In genomic region chr9:114075602-114076001, GRCh38 we compare ENCODE assay signal across 15 cellular contexts. TPM values are rescaled to one million over a fixed set of nuclear protein-coding genes. Genes with fewer than 3 reads are reported as not detected.
DNase-seq lines count a peak whose midpoint lies in the region; ATAC-seq and TF ChIP-seq lines count a peak whose summit lies in the region.
"Had no signal": no experiment of that assay in that cellular context is flagged by ENCODE, and none has a peak within 500 bp of the region (broad histone marks: within the 10 kb centered on the region; RNA-seq: fewer than 3 reads in every experiment).

No MANE protein-coding gene starts in this region.

- peaks cover 30% of the 10 kb centered on the region for H3K4me1 ChIP-seq in Caco-2
- peaks cover 4 to 83% (median 69%) of the 10 kb centered on the region in 4 donors for H3K4me1 ChIP-seq in liver (ENCODE audit: control insufficient read depth in 4 of 4, insufficient read depth in 4 of 4, low read length in 3 of 4)
- no peaks in the 10 kb centered on the region for H3K4me1 ChIP-seq in spleen

- H3K27me3 ChIP-seq in Caco-2 (replicated peaks; ENCODE audit: control insufficient read depth, insufficient read depth, low read length) = no peaks in the 10 kb centered on the region
- H3K27me3 ChIP-seq in liver (ENCODE audit: control insufficient read depth in 4 of 4, insufficient read depth in 4 of 4, low read length in 3 of 4) = no peaks in the 10 kb centered on the region
- H3K27me3 ChIP-seq in spleen (replicated peaks in 1 of 7) = peaks cover 0 to 38% (median 0%) of the 10 kb centered on the region in 7 donors
- H3K27me3 ChIP-seq: BLaER1 had no signal

- peak overlapping the region; percentile 4 to 50 for H3K9ac ChIP-seq in liver (ENCODE audit: low read depth in 1 of 2, low read length in 2 of 2)
- H3K9ac ChIP-seq: BLaER1 had no signal

- BruUV-seq in Caco-2 (replicated peaks; lab: Mats Ljungman, UMichigan) = no TSS peak

- intact Hi-C loops in Caco-2 (cut with micrococcal nuclease; ENCODE audit: unreplicated experiment) = no loop called here
- intact Hi-C loops in spleen (cut with DNase I; ENCODE audit: low total_unique reads) = no loop called here

- H3K4me1 Mint-ChIP-seq in Caco-2 (ENCODE audit: low read depth, unreplicated experiment) (peaks cover 20% of the 10 kb centered on the region), T-helper 17 cell (peaks cover 5% of the 10 kb centered on the region)
- H3K4me1 Mint-ChIP-seq: CD8-positive, alpha-beta memory T cell had no signal

- no peaks in the 10 kb centered on the region for H3K36me3 Mint-ChIP-seq in Caco-2 (ENCODE audit: insufficient read depth, unreplicated experiment)
- H3K36me3 Mint-ChIP-seq in T-helper 17 cell (ENCODE audit: low read depth) = peaks cover 2% of the 10 kb centered on the region
- H3K36me3 Mint-ChIP-seq: CD8-positive, alpha-beta memory T cell had no signal

- TF ChIP-seq POLR2A in spleen (IDR thresholded peaks at IDR 0.05) = no peak

- WGBS in liver = 27% methylated on average over 4 of the region's 4 CpGs
- WGBS in spleen, 5 donors = 41 to 65% (median 61%) methylated on average over 4 of the region's 4 CpGs

- H3K9me3 ChIP-seq in Caco-2 (peaks cover 6% of the 10 kb centered on the region; the same call in 1 of the 2 replicates), T-helper 17 cell (ENCODE audit: control insufficient read depth, low read length, poor library complexity, severe bottlenecking) (no peaks in the 10 kb centered on the region), liver (ENCODE audit: control insufficient read depth in 4 of 4, low read length in 3 of 4) (no peaks in the 10 kb centered on the region), spleen (no peaks in the 10 kb centered on the region)

- H3K27ac Mint-ChIP-seq in Caco-2 (ENCODE audit: unreplicated experiment) = peak overlapping the region; percentile 42
- peak overlapping the region; percentile 44 for H3K27ac Mint-ChIP-seq in T-helper 17 cell
- H3K27ac Mint-ChIP-seq: CD8-positive, alpha-beta memory T cell; HFFc6 had no signal

- TF ChIP-seq RAD21 in liver (IDR thresholded peaks at IDR 0.05) = no peak

- POLR2A ChIA-PET in Caco-2 (lab: Charles Lee) = no interaction called here

- H3K4me3 ChIP-seq in Caco-2 (ENCODE audit: low read depth, low read length) = no peak overlapping the region
- peak overlapping the region; percentile 60 to 95 (median 85) for H3K4me3 ChIP-seq in liver (ENCODE audit: low read depth in 1 of 3, low read length in 3 of 3)
- H3K4me3 ChIP-seq in spleen = no peak overlapping the region
- H3K4me3 ChIP-seq: BLaER1 had no signal

- 0 out of 2 replicates have a peak, but pooled peaks cover 2% of the 10 kb centered on the region for H3K36me3 ChIP-seq in Caco-2 (ENCODE audit: control insufficient read depth, insufficient read depth, low read length)
- peaks cover 9 to 33% (median 30%) of the 10 kb centered on the region in 4 donors for H3K36me3 ChIP-seq in liver (ENCODE audit: control insufficient read depth in 4 of 4, insufficient read depth in 3 of 4, low read depth in 1 of 4, low read length in 3 of 4)
- no peaks in the 10 kb centered on the region for H3K36me3 ChIP-seq in spleen

- H3K27me3 Mint-ChIP-seq in Caco-2 (ENCODE audit: insufficient read depth, unreplicated experiment) (no peaks in the 10 kb centered on the region), T-helper 17 cell (peaks cover 38% of the 10 kb centered on the region)

- ATAC-seq in T-helper 17 cell = no peak
- no peak for ATAC-seq in GM21423 (IDR thresholded peaks at IDR 0.05; ENCODE audit: unreplicated experiment)

- CTCF ChIA-PET in Caco-2 (lab: Charles Lee) = no interaction called here

- no peak for DNase-seq in Caco-2
- DNase-seq in T-helper 17 cell = no peak
- DNase-seq in spleen = peak; percentile 11
- DNase-seq in NCI-H146 (lab: John Stamatoyannopoulos, UW) = no peak
- no peak for DNase-seq in hepatic stellate cell (ENCODE audit: low spot score)
- DNase-seq: AML-193; CD8-positive, alpha-beta memory T cell; DMS 273 treated with DMSO at 0.1 percent for 48 hours; HCEC 1CT; HFFc6 had no signal

- no peak overlapping the region for H3K4me3 Mint-ChIP-seq in Caco-2 (ENCODE audit: unreplicated experiment)
- no peak overlapping the region for H3K4me3 Mint-ChIP-seq in T-helper 17 cell
- H3K4me3 Mint-ChIP-seq: CD8-positive, alpha-beta memory T cell; HFFc6 had no signal

- TF ChIP-seq CTCF in Caco-2 (IDR thresholded peaks at IDR 0.05; ENCODE audit: insufficient read depth in 1 of 2, low read depth in 1 of 2, low read length in 1 of 2, severe bottlenecking in 1 of 2, unreplicated experiment in 1 of 2) (no peak), liver (IDR thresholded peaks at IDR 0.05; ENCODE audit: low read depth, low read length, missing input control) (no peak), spleen (IDR thresholded peaks at IDR 0.05 in 8 of 11, conservative IDR thresholded peaks at IDR 0.05 in 3 of 11) (no peak)

- H3K27ac ChIP-seq in liver (ENCODE audit: low read depth in 1 of 2, low read length in 2 of 2) (peak overlapping the region; percentile 16 to 60), spleen (no peak overlapping the region)
- H3K27ac ChIP-seq: BLaER1 had no signal

- H3K9me3 Mint-ChIP-seq in Caco-2 (ENCODE audit: unreplicated experiment) = peaks cover 10% of the 10 kb centered on the region
- H3K9me3 Mint-ChIP-seq: CD8-positive, alpha-beta memory T cell; HFFc6 had no signal

TF ChIP-seq in liver, 16 proteins besides CTCF, POLR2A, EP300 and RAD21:
- no peak for TF ChIP-seq HNF4G (IDR thresholded peaks at IDR 0.05)
- TF ChIP-seq REST (IDR thresholded peaks at IDR 0.05) = no peak
- no peak for TF ChIP-seq YY1 (IDR thresholded peaks at IDR 0.05)
- no peak for TF ChIP-seq HNF4A (conservative IDR thresholded peaks at IDR 0.05)
- no peak for TF ChIP-seq MAX (IDR thresholded peaks at IDR 0.05)
- TF ChIP-seq SP1 (IDR thresholded peaks at IDR 0.05) = no peak
- TF ChIP-seq NR2F2 (IDR thresholded peaks at IDR 0.05) = no peak
- no peak for TF ChIP-seq GABPA (IDR thresholded peaks at IDR 0.05 in 1 of 2, conservative IDR thresholded peaks at IDR 0.05 in 1 of 2)
- no peak for TF ChIP-seq TAF1 (conservative IDR thresholded peaks at IDR 0.05)

RNA-seq across cellular contexts. Expression of gene AMBP, which starts 2.5 kb away (rescaled TPM):
- total RNA-seq in Caco-2 (2022) (2.2 and 2.6 TPM in 2 replicates), T-helper 17 cell (not detected), liver (1,000 to 10,000 TPM; 3,440 to 3,808 TPM), spleen (1 to 10 TPM in 1 of 7 donors, not detected in 6; 1.6 TPM)
- polyA plus RNA-seq in liver (1,000 to 10,000 TPM; 5,918 to 6,678 TPM), spleen (under 1 TPM in 2 of 3 donors, not detected in 1; 0.09 to 0.12 TPM)
- total RNA-seq: CD8-positive, alpha-beta memory T cell; HFFc6 had no signal
- polyA plus RNA-seq: CD8-positive, alpha-beta memory T cell had no signal

RNA-seq across cellular contexts. Expression of gene KIF12, which starts 23.5 kb away (rescaled TPM):
- total RNA-seq in Caco-2 (2022) (54.6 and 55.0 TPM in 2 replicates), T-helper 17 cell (not detected), liver (10 to 100 TPM in 1 of 2 donors, 1 to 10 TPM in 1; 3.8 to 11.5 TPM), spleen (1 to 10 TPM in 2 of 7 donors, not detected in 5; 1.0 to 1.5 TPM)
- polyA plus RNA-seq in liver (10 to 100 TPM in 1 of 2 donors, 1 to 10 TPM in 1; 2.9 to 11.8 TPM), spleen (under 1 TPM; 0.20 to 0.26 (median 0.23) TPM)
- total RNA-seq: CD8-positive, alpha-beta memory T cell; Daoy; H4; HFFc6 had no signal
- polyA plus RNA-seq: CD8-positive, alpha-beta memory T cell had no signal

Comparison
In these comparisons a context has a peak if more than half of its experiments do, and no peak if none do; other contexts are left out.
1. H3K4me3 ChIP-seq: peak in liver (3 of 3); none in Caco-2 (single experiment) and spleen (0 of 8).
2. H3K27ac ChIP-seq: peak in liver (2 of 2); none in spleen (0 of 8).
3. RNA of gene AMBP, which starts 2.5 kb away (total RNA-seq): 3,440 to 3,808 TPM in liver; 2.2 to 2.6 TPM in Caco-2, not detected in T-helper 17 cell and 1.6 TPM in spleen; every median in the first group is over 100 times any median in the second.